17 cellular contexts compared by ENCODE assay signal in the genomic region with DNA sequence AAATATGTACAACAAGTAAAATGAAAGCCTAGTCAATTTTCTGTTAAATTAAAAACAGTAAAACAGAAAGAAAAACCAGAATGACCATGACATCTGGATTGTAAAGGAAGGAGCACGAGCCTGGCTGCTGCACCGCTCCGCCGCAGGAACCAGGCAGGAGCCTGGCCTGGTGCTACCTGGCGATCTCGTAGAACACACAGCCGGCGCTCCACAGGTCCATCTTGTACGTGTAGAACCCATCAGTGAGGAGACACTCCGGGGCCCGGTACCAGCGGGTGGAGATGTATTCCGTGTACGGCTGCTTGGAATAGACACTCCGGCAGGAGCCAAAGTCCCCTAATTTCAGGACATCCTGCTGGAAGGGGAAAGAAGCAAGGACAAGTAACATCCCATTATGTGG. TPM values are rescaled to one million over a fixed set of nuclear protein-coding genes. Genes with fewer than 3 reads are reported as not detected.
A peak's percentile ranks its signal among the peaks of the same experiment; 100 is the strongest.
DNase-seq lines count a peak whose midpoint lies in the region; TF ChIP-seq lines count a peak whose summit lies in the region.
"Had no signal": no experiment of that assay in that cellular context is flagged by ENCODE, and none has a peak within 500 bp of the region (broad histone marks: within the 10 kb centered on the region; RNA-seq: fewer than 3 reads in every experiment).

No MANE protein-coding gene starts in this region.

- no peak overlapping the region for H4K8ac ChIP-seq in mesenchymal stem cell (ENCODE audit: low read length)

- DNase-seq in H7 (peak; percentile 10), mesenchymal stem cell (no peak), progenitor cell of endocrine pancreas (ENCODE audit: low spot score, unreplicated experiment) (no peak), immature natural killer cell (no peak)
- DNase-seq in CD4-positive, alpha-beta memory T cell, result no peak
- DNase-seq: ACHN; BE2C; C1 segment of cervical spinal cord; Caco-2; Calu3; CD4-positive, CD25-positive, alpha-beta regulatory T cell; CD8-positive, alpha-beta T cell; DMS79 treated with DMSO at 0.1 percent for 48 hours; GF-D8 had no signal

- no peak overlapping the region for H3K14ac ChIP-seq in mesenchymal stem cell (ENCODE audit: low read length in 2 of 2)

- H2BK15ac ChIP-seq in mesenchymal stem cell (ENCODE audit: low read depth, poor library complexity, severe bottlenecking), result no peak overlapping the region

- H2BK5ac ChIP-seq in mesenchymal stem cell (ENCODE audit: low read depth, low read length, poor library complexity, severe bottlenecking), result no peak overlapping the region

- no peak overlapping the region for H3K18ac ChIP-seq in mesenchymal stem cell (ENCODE audit: low read depth in 1 of 2, low read length in 2 of 2)

- H3K27me3 ChIP-seq in H7 (ENCODE audit: control insufficient read depth, insufficient read depth, low read length), result peaks cover 3% of the 10 kb centered on the region; the same call in 1 of the 2 replicates
- no peaks in the 10 kb centered on the region for H3K27me3 ChIP-seq in mesenchymal stem cell (ENCODE audit: control insufficient read depth in 1 of 2, insufficient read depth in 1 of 2, low read length in 2 of 2)
- no peaks in the 10 kb centered on the region for H3K27me3 ChIP-seq in CD4-positive, alpha-beta memory T cell (ENCODE audit: insufficient read depth, low read length)
- H3K27me3 ChIP-seq: BE2C, BLaER1 had no signal

- H3K4me1 Mint-ChIP-seq in progenitor cell of endocrine pancreas (ENCODE audit: low read depth) (peaks cover 4% of the 10 kb centered on the region), immature natural killer cell (no peaks in the 10 kb centered on the region)
- no peaks in the 10 kb centered on the region for H3K4me1 Mint-ChIP-seq in CD4-positive, alpha-beta memory T cell
- H3K4me1 Mint-ChIP-seq: CD14-positive monocyte; CD4-positive, CD25-positive, alpha-beta regulatory T cell had no signal

- H2AK5ac ChIP-seq in mesenchymal stem cell (ENCODE audit: low read length, severe bottlenecking), result peak overlapping the region; percentile 50

- no peak overlapping the region for H3K27ac ChIP-seq in mesenchymal stem cell (ENCODE audit: low read length, poor library complexity, severe bottlenecking)
- no peak overlapping the region for H3K27ac ChIP-seq in CD4-positive, alpha-beta memory T cell (ENCODE audit: low read depth, low read length)
- H3K27ac ChIP-seq: 22Rv1, BLaER1 had no signal

- H2BK12ac ChIP-seq in mesenchymal stem cell (ENCODE audit: low read length in 2 of 2), result no peak overlapping the region

- H3K4ac ChIP-seq in mesenchymal stem cell (ENCODE audit: low read depth in 1 of 2, low read length in 2 of 2), result no peak overlapping the region

- H3K36me3 Mint-ChIP-seq in progenitor cell of endocrine pancreas (ENCODE audit: insufficient read depth) (no peaks in the 10 kb centered on the region), immature natural killer cell (no peaks in the 10 kb centered on the region)
- no peaks in the 10 kb centered on the region for H3K36me3 Mint-ChIP-seq in CD4-positive, alpha-beta memory T cell
- H3K36me3 Mint-ChIP-seq: CD14-positive monocyte; CD4-positive, CD25-positive, alpha-beta regulatory T cell; CD8-positive, alpha-beta T cell had no signal

- CTCF ChIA-PET in CD4-positive, alpha-beta memory T cell (lab: Charles Lee; ENCODE audit: partially characterized antibody), result no interaction called here

- H3K9me3 ChIP-seq in mesenchymal stem cell (ENCODE audit: control insufficient read depth, low read length), result no peaks in the 10 kb centered on the region
- no peaks in the 10 kb centered on the region for H3K9me3 ChIP-seq in CD4-positive, alpha-beta memory T cell (ENCODE audit: control insufficient read depth in 1 of 2, low read length in 2 of 2)
- H3K9me3 ChIP-seq: BE2C, BLaER1, Caco-2 had no signal

- H3K9me3 Mint-ChIP-seq in progenitor cell of endocrine pancreas (ENCODE audit: low read depth), result no peaks in the 10 kb centered on the region
- H3K9me3 Mint-ChIP-seq in immature natural killer cell, result no peaks in the 10 kb centered on the region
- H3K9me3 Mint-ChIP-seq in CD4-positive, alpha-beta memory T cell, result no peaks in the 10 kb centered on the region
- H3K9me3 Mint-ChIP-seq: CD14-positive monocyte; CD4-positive, CD25-positive, alpha-beta regulatory T cell; CD8-positive, alpha-beta T cell had no signal

- H4K91ac ChIP-seq in mesenchymal stem cell (ENCODE audit: low read length), result no peak overlapping the region

- no peak overlapping the region for H3K4me2 ChIP-seq in mesenchymal stem cell (ENCODE audit: low read length, poor library complexity, severe bottlenecking)
- H3K4me2 ChIP-seq: BLaER1 had no signal

- H3K27me3 Mint-ChIP-seq in progenitor cell of endocrine pancreas, result no peaks in the 10 kb centered on the region
- peaks cover 0 to 3% (median 2%) of the 10 kb centered on the region in 3 donors for H3K27me3 Mint-ChIP-seq in immature natural killer cell (ENCODE audit: low read depth in 3 of 3)
- peaks cover 0 to 4% of the 10 kb centered on the region in 2 donors for H3K27me3 Mint-ChIP-seq in CD4-positive, alpha-beta memory T cell
- H3K27me3 Mint-ChIP-seq: CD4-positive, CD25-positive, alpha-beta regulatory T cell had no signal

- H3K23ac ChIP-seq in mesenchymal stem cell (ENCODE audit: low read length in 2 of 2), result no peak overlapping the region

- intact Hi-C loops in CD4-positive, alpha-beta memory T cell (cut with micrococcal nuclease), result no loop called here

- no peak overlapping the region for H3K9ac ChIP-seq in mesenchymal stem cell (ENCODE audit: low read length)
- H3K9ac ChIP-seq: BLaER1 had no signal

- POLR2A ChIA-PET in CD4-positive, alpha-beta memory T cell (lab: Charles Lee; ENCODE audit: partially characterized antibody), result no interaction called here

- 97% methylated on average over 15 of the region's 15 CpGs for WGBS in mesenchymal stem cell

- TF ChIP-seq CTCF in progenitor cell of endocrine pancreas (IDR thresholded peaks at IDR 0.05; ENCODE audit: unreplicated experiment), result no peak

- no peaks in the 10 kb centered on the region for H3K36me3 ChIP-seq in H7 (replicated peaks; ENCODE audit: control insufficient read depth, insufficient read depth, low read length)
- peaks cover 5 to 13% of the 10 kb centered on the region in 2 experiments for H3K36me3 ChIP-seq in mesenchymal stem cell (ENCODE audit: control insufficient read depth in 1 of 2, insufficient read depth in 2 of 2, low read depth in 1 of 2, low read length in 2 of 2)
- no peaks in the 10 kb centered on the region for H3K36me3 ChIP-seq in CD4-positive, alpha-beta memory T cell (ENCODE audit: insufficient read depth, low read length)
- H3K36me3 ChIP-seq: BE2C, BLaER1 had no signal

- H2BK120ac ChIP-seq in mesenchymal stem cell (ENCODE audit: low read depth, low read length), result no peak overlapping the region

- H3K79me1 ChIP-seq in mesenchymal stem cell (replicated peaks; ENCODE audit: low read length, poor library complexity, severe bottlenecking), result peaks cover 7% of the 10 kb centered on the region

- no peak overlapping the region for H3K4me3 ChIP-seq in H7 (ENCODE audit: insufficient read depth, low read depth, low read length)
- no peak overlapping the region for H3K4me3 ChIP-seq in mesenchymal stem cell (ENCODE audit: insufficient read depth in 1 of 2, low read depth in 1 of 2, low read length in 2 of 2)
- H3K4me3 ChIP-seq in CD4-positive, alpha-beta memory T cell (ENCODE audit: low read length in 2 of 2), result no peak overlapping the region
- H3K4me3 ChIP-seq: BLaER1 had no signal

- H3K4me3 Mint-ChIP-seq in progenitor cell of endocrine pancreas (ENCODE audit: low read depth) (no peak overlapping the region), immature natural killer cell (no peak overlapping the region)
- H3K4me3 Mint-ChIP-seq in CD4-positive, alpha-beta memory T cell, result no peak overlapping the region
- H3K4me3 Mint-ChIP-seq: CD14-positive monocyte; CD4-positive, CD25-positive, alpha-beta regulatory T cell; CD8-positive, alpha-beta T cell had no signal

- H2AFZ ChIP-seq in mesenchymal stem cell (ENCODE audit: low read depth, low read length), result no peak overlapping the region

- H3K27ac Mint-ChIP-seq in progenitor cell of endocrine pancreas (peak overlapping the region; percentile 78), immature natural killer cell (no peak overlapping the region)
- no peak overlapping the region for H3K27ac Mint-ChIP-seq in CD4-positive, alpha-beta memory T cell
- H3K27ac Mint-ChIP-seq: CD14-positive monocyte; CD4-positive, CD25-positive, alpha-beta regulatory T cell; CD8-positive, alpha-beta T cell had no signal

- peaks cover 18% of the 10 kb centered on the region for H3K4me1 ChIP-seq in mesenchymal stem cell (ENCODE audit: control insufficient read depth, insufficient read depth, low read depth, low read length)
- H3K4me1 ChIP-seq in CD4-positive, alpha-beta memory T cell (ENCODE audit: insufficient read depth, low read length), result no peaks in the 10 kb centered on the region
- H3K4me1 ChIP-seq: BE2C, BLaER1, Caco-2 had no signal

RNA-seq across cellular contexts. Expression of gene MOK, which starts 54.3 kb away (rescaled TPM):
- 2.1 and 2.2 TPM in 2 replicates for total RNA-seq in H7 (2014; rRNA removed; shearing (Covaris generic))
- 6.9 TPM for polyA plus RNA-seq in mesenchymal stem cell (2013, experiment 1 of 2)
- 7.7 TPM for polyA plus RNA-seq in mesenchymal stem cell (2013, experiment 2 of 2)
- 34.8 and 38.7 TPM in 2 replicates for total RNA-seq in progenitor cell of endocrine pancreas
- 1 to 10 TPM; 1.8 to 4.9 (median 3.2) TPM for polyA plus RNA-seq in immature natural killer cell
- total RNA-seq in CD4-positive, alpha-beta memory T cell, result 1 to 10 TPM in 1 of 2 experiments, under 1 TPM in 1; 0.73 to 1.3 TPM
- 1 to 10 TPM in 1 of 2 donors, not detected in 1; 1.4 TPM for polyA plus RNA-seq in CD4-positive, alpha-beta memory T cell

Comparison
In these comparisons a context has a peak if more than half of its experiments do, and no peak if none do; other contexts are left out.
1. RNA of gene MOK, which starts 54.3 kb away (total RNA-seq): 34.8 to 38.7 TPM in progenitor cell of endocrine pancreas; 2.1 to 2.2 TPM in H7 and 0.73 to 1.3 TPM in CD4-positive, alpha-beta memory T cell; every median in the first group is over 10 times any median in the second.